In genomic region chr12:95206916-95207315, GRCh38 we compare ENCODE assay signal across 1 cellular context.
TF ChIP-seq lines count a peak whose summit lies in the region.

No MANE protein-coding gene starts in this region.

TF ChIP-seq in K562, 482 proteins besides CTCF, POLR2A, EP300 and RAD21:
- TF ChIP-seq CBFA2T2 (conservative IDR thresholded peaks at IDR 0.05), result 0 out of 2 replicates have a peak, but pooled peaks have one; percentile 5
- TF ChIP-seq CBX8 (IDR thresholded peaks at IDR 0.05; ENCODE audit: borderline replicate concordance, extremely low read depth, low read depth, low read length, poor library complexity, severe bottlenecking), result no peak
- TF ChIP-seq SP2 (IDR thresholded peaks at IDR 0.05; ENCODE audit: extremely low read depth, low read depth, low read length, poor library complexity, severe bottlenecking), result no peak
- peak; percentile 70 for TF ChIP-seq EGR1 (conservative IDR thresholded peaks at IDR 0.05)
- no peak for TF ChIP-seq IRF1 (CRISPR knock-in tag; IDR thresholded peaks at IDR 0.05; ENCODE audit: borderline replicate concordance)
- TF ChIP-seq CBFA2T3 (IDR thresholded peaks at IDR 0.05), result peak; percentile 33; the same call in 1 of the 2 replicates
- no peak for TF ChIP-seq ZNF23 (CRISPR knock-in tag; IDR thresholded peaks at IDR 0.05)
- no peak for TF ChIP-seq NFIC (IDR thresholded peaks at IDR 0.05)
- TF ChIP-seq, protein P1, sequence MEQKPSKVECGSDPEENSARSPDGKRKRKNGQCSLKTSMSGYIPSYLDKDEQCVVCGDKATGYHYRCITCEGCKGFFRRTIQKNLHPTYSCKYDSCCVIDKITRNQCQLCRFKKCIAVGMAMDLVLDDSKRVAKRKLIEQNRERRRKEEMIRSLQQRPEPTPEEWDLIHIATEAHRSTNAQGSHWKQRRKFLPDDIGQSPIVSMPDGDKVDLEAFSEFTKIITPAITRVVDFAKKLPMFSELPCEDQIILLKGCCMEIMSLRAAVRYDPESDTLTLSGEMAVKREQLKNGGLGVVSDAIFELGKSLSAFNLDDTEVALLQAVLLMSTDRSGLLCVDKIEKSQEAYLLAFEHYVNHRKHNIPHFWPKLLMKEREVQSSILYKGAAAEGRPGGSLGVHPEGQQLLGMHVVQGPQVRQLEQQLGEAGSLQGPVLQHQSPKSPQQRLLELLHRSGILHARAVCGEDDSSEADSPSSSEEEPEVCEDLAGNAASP (IDR thresholded peaks at IDR 0.05), result no peak
- TF ChIP-seq HINFP (tag; conservative IDR thresholded peaks at IDR 0.05; ENCODE audit: low read depth), result no peak
- no peak for TF ChIP-seq TEAD2 (tag; IDR thresholded peaks at IDR 0.05)
- no peak for TF ChIP-seq ZNF407 (IDR thresholded peaks at IDR 0.05; ENCODE audit: low read depth)
- TF ChIP-seq, protein P2, sequence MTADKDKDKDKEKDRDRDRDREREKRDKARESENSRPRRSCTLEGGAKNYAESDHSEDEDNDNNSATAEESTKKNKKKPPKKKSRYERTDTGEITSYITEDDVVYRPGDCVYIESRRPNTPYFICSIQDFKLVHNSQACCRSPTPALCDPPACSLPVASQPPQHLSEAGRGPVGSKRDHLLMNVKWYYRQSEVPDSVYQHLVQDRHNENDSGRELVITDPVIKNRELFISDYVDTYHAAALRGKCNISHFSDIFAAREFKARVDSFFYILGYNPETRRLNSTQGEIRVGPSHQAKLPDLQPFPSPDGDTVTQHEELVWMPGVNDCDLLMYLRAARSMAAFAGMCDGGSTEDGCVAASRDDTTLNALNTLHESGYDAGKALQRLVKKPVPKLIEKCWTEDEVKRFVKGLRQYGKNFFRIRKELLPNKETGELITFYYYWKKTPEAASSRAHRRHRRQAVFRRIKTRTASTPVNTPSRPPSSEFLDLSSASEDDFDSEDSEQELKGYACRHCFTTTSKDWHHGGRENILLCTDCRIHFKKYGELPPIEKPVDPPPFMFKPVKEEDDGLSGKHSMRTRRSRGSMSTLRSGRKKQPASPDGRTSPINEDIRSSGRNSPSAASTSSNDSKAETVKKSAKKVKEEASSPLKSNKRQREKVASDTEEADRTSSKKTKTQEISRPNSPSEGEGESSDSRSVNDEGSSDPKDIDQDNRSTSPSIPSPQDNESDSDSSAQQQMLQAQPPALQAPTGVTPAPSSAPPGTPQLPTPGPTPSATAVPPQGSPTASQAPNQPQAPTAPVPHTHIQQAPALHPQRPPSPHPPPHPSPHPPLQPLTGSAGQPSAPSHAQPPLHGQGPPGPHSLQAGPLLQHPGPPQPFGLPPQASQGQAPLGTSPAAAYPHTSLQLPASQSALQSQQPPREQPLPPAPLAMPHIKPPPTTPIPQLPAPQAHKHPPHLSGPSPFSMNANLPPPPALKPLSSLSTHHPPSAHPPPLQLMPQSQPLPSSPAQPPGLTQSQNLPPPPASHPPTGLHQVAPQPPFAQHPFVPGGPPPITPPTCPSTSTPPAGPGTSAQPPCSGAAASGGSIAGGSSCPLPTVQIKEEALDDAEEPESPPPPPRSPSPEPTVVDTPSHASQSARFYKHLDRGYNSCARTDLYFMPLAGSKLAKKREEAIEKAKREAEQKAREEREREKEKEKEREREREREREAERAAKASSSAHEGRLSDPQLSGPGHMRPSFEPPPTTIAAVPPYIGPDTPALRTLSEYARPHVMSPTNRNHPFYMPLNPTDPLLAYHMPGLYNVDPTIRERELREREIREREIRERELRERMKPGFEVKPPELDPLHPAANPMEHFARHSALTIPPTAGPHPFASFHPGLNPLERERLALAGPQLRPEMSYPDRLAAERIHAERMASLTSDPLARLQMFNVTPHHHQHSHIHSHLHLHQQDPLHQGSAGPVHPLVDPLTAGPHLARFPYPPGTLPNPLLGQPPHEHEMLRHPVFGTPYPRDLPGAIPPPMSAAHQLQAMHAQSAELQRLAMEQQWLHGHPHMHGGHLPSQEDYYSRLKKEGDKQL (CRISPR knock-in tag; IDR thresholded peaks at IDR 0.05; ENCODE audit: borderline replicate concordance), result no peak
- no peak for TF ChIP-seq FOS (IDR thresholded peaks at IDR 0.05; ENCODE audit: extremely low read depth, insufficient read length)
- no peak for TF ChIP-seq CREB1 (IDR thresholded peaks at IDR 0.05)
- no peak for TF ChIP-seq CREB1 (CRISPR knock-in tag; IDR thresholded peaks at IDR 0.05)
- 0 out of 2 replicates have a peak, but pooled peaks have one; percentile 13 for TF ChIP-seq ARID1B (IDR thresholded peaks at IDR 0.05)
- no peak for TF ChIP-seq HDAC1 (IDR thresholded peaks at IDR 0.05)
- no peak for TF ChIP-seq BDP1 (IDR thresholded peaks at IDR 0.05; ENCODE audit: insufficient read depth, insufficient read length)
- no peak for TF ChIP-seq ZNF717 (CRISPR knock-in tag; IDR thresholded peaks at IDR 0.05)
